ENCODE assay signal across 9 cellular contexts in genomic region chr19:46192990-46193650, GRCh38. TPM values are rescaled to one million over a fixed set of nuclear protein-coding genes. Genes with fewer than 3 reads are reported as not detected.
DNase-seq lines count a peak whose midpoint lies in the region; ATAC-seq and TF ChIP-seq lines count a peak whose summit lies in the region.
"Had no signal": no experiment of that assay in that cellular context is flagged by ENCODE, and none has a peak within 500 bp of the region (broad histone marks: within the 10 kb centered on the region; RNA-seq: fewer than 3 reads in every experiment).

No MANE protein-coding gene starts in this region.

- H3K79me2 ChIP-seq in neural progenitor cell (ENCODE audit: low read depth) = no peaks in the 10 kb centered on the region

- no peak overlapping the region for H3K4me3 Mint-ChIP-seq in Calu3 (ENCODE audit: low read depth, unreplicated experiment)
- no peak overlapping the region for H3K4me3 Mint-ChIP-seq in neural progenitor cell

- H3K9me3 ChIP-seq in neural progenitor cell (ENCODE audit: low read depth) = no peaks in the 10 kb centered on the region

- TF ChIP-seq CTCF in Calu3 (IDR thresholded peaks at IDR 0.05; ENCODE audit: unreplicated experiment) (no peak), lower leg skin (IDR thresholded peaks at IDR 0.05) (no peak), neural progenitor cell (IDR thresholded peaks at IDR 0.05) (no peak)

- intact Hi-C loops in Calu3 (cut with micrococcal nuclease; ENCODE audit: unreplicated experiment) (loop anchor here (2.0 kb wide), 1 partner anchor 72 kb away; no protein-coding TSS in a partner anchor), lower leg skin (cut with DNase I; ENCODE audit: low total_unique reads) (no loop called here)

- ATAC-seq in GM18502 (IDR thresholded peaks at IDR 0.05; ENCODE audit: poor library complexity, unreplicated experiment) = no peak
- ATAC-seq in HG02852 (IDR thresholded peaks at IDR 0.05; ENCODE audit: unreplicated experiment) = no peak

- no peak for TF ChIP-seq POLR2A in lower leg skin (IDR thresholded peaks at IDR 0.05)

- CTCF ChIA-PET in Calu3 (lab: Charles Lee) = interaction anchor here (1.2 to 1.4 kb wide), 3 partner anchors 8 to 66 kb away, joined by 3 to 5 read pairs (median 4); no protein-coding TSS in a partner anchor

- no peaks in the 10 kb centered on the region for H4K20me1 ChIP-seq in neural progenitor cell (ENCODE audit: low read depth)

- H3K9me3 Mint-ChIP-seq in Calu3 (ENCODE audit: low read depth, unreplicated experiment) (no peaks in the 10 kb centered on the region), neural progenitor cell (no peaks in the 10 kb centered on the region)

- H3K4me1 Mint-ChIP-seq in Calu3 (ENCODE audit: low read depth, unreplicated experiment) = no peaks in the 10 kb centered on the region
- H3K4me1 Mint-ChIP-seq in neural progenitor cell = no peaks in the 10 kb centered on the region

- H3K27me3 ChIP-seq in neural progenitor cell = no peaks in the 10 kb centered on the region

- H3K4me2 ChIP-seq in neural progenitor cell = no peak overlapping the region

- H3K27ac Mint-ChIP-seq in Calu3 (ENCODE audit: unreplicated experiment) = no peak overlapping the region
- H3K27ac Mint-ChIP-seq in neural progenitor cell = no peak overlapping the region

- H3K4me1 ChIP-seq in neural progenitor cell = no peaks in the 10 kb centered on the region

- H3K4me3 ChIP-seq in lower leg skin (ENCODE audit: low read depth, poor library complexity, severe bottlenecking) (no peak overlapping the region), neural progenitor cell (no peak overlapping the region)

- BruUV-seq in Calu3 (replicated peaks; lab: Mats Ljungman, UMichigan) = no TSS peak

- no peak overlapping the region for H3K9ac ChIP-seq in neural progenitor cell

- H3F3A ChIP-seq in neural progenitor cell (ENCODE audit: low read depth) = no peaks in the 10 kb centered on the region

- DNase-seq in Calu3 (peak; percentile 48), Kasumi-1 (lab: John Stamatoyannopoulos, UW) (peak; percentile 36 to 38), amniotic epithelial cell (ENCODE audit: low read depth) (peak; percentile 58), lower leg skin (ENCODE audit: low spot score in 2 of 2) (peak; percentile 83 to 93), neural progenitor cell (ENCODE audit: low spot score) (no peak), NCI-H1105 (lab: John Stamatoyannopoulos, UW) (no peak)

- H3K36me3 Mint-ChIP-seq in Calu3 (ENCODE audit: insufficient read depth, unreplicated experiment) = peaks cover 10% of the 10 kb centered on the region
- H3K36me3 Mint-ChIP-seq in neural progenitor cell = no peaks in the 10 kb centered on the region

- H3K36me3 ChIP-seq in neural progenitor cell = no peaks in the 10 kb centered on the region

- WGBS in lower leg skin, 2 donors = 20% methylated on average over 11 of the region's 11 CpGs

- H3K27me3 Mint-ChIP-seq in Calu3 (ENCODE audit: unreplicated experiment) (peaks cover 100% of the 10 kb centered on the region), neural progenitor cell (ENCODE audit: insufficient read depth, low read depth) (peaks cover 4% of the 10 kb centered on the region)

- H2AFZ ChIP-seq in neural progenitor cell (replicated peaks) = no peak overlapping the region

- no peak overlapping the region for H3K27ac ChIP-seq in neural progenitor cell

RNA-seq across cellular contexts. Expression of gene IGFL1, which starts 36.4 kb away (rescaled TPM):
- total RNA-seq in Calu3 (2022) (not detected in 2 replicates), lower leg skin (under 1 TPM in 2 of 4 donors, not detected in 2; 0.55 to 0.88 TPM), neural progenitor cell (ENCODE audit: low replicate concordance) (not detected in 2 replicates)
- total RNA-seq: SK-MEL-5 had no signal

RNA-seq across cellular contexts. Expression of gene IGFL2, which starts 45.1 kb away (rescaled TPM):
- not detected in 2 replicates for total RNA-seq in Calu3 (2022)
- total RNA-seq in lower leg skin = 10 to 100 TPM in 3 of 4 donors, 1 to 10 TPM in 1; 7.2 to 26.9 (median 24.9) TPM
- not detected in 2 replicates for total RNA-seq in neural progenitor cell (ENCODE audit: low replicate concordance)
- total RNA-seq: SK-MEL-5 had no signal

Comparison
In these comparisons a context has a peak if more than half of its experiments do, and no peak if none do; other contexts are left out.
1. DNase-seq: peak in Calu3 (single experiment), Kasumi-1 (2 of 2), amniotic epithelial cell (single experiment) and lower leg skin (2 of 2); none in neural progenitor cell (single experiment) and NCI-H1105 (single experiment).